In genomic region chr18:2985628-2986027, GRCh38 we compare ENCODE assay signal across 9 cellular contexts. TPM values are rescaled to one million over a fixed set of nuclear protein-coding genes. Genes with fewer than 3 reads are reported as not detected.
DNase-seq lines count a peak whose midpoint lies in the region; ATAC-seq and TF ChIP-seq lines count a peak whose summit lies in the region.
"Had no signal": no experiment of that assay in that cellular context is flagged by ENCODE, and none has a peak within 500 bp of the region (broad histone marks: within the 10 kb centered on the region; RNA-seq: fewer than 3 reads in every experiment).

No MANE protein-coding gene starts in this region.

- no peaks in the 10 kb centered on the region for H3K9me2 ChIP-seq in OCI-LY7 (ENCODE audit: insufficient read depth, low read length)

- POLR2A ChIA-PET in OCI-LY7 (lab: Charles Lee): interaction anchor here (0.6 to 3.8 kb wide), 11 partner anchors 8 to 450 kb away, joined by 3 to 15 read pairs (median 4); no protein-coding TSS in a partner anchor

- H3K4me1 ChIP-seq in BE2C (no peaks in the 10 kb centered on the region), OCI-LY7 (ENCODE audit: insufficient read depth, low read length, poor library complexity, severe bottlenecking) (peaks cover 48% of the 10 kb centered on the region), esophagus squamous epithelium (peaks cover 0 to 40% (median 30%) of the 10 kb centered on the region in 3 donors), stomach (peaks cover 31 to 95% (median 58%) of the 10 kb centered on the region in 4 donors)

- WGBS in esophagus squamous epithelium, 2 donors: 64 to 79% methylated on average over 2 of the region's 2 CpGs
- 59 to 61% (median 60%) methylated on average over 2 of the region's 2 CpGs for WGBS in stomach, 5 donors

- H3K27ac ChIP-seq in OCI-LY7 (ENCODE audit: low read depth, low read length, poor library complexity, severe bottlenecking) (no peak overlapping the region), esophagus squamous epithelium (no peak overlapping the region), stomach (peak overlapping the region in 4 of 5 donors; percentile 50 to 92 (median 75))
- H3K27ac ChIP-seq: epithelial cell of prostate had no signal

- no peaks in the 10 kb centered on the region for H3K27me3 ChIP-seq in BE2C
- H3K27me3 ChIP-seq in esophagus squamous epithelium: no peaks in the 10 kb centered on the region
- no peaks in the 10 kb centered on the region for H3K27me3 ChIP-seq in stomach

- H3K4me2 ChIP-seq in OCI-LY7 (ENCODE audit: low read length): no peak overlapping the region

- TF ChIP-seq CTCF in BE2C (IDR thresholded peaks at IDR 0.05; ENCODE audit: low read depth, low read length): peak; percentile 41
- TF ChIP-seq CTCF in OCI-LY7 (conservative IDR thresholded peaks at IDR 0.05; ENCODE audit: low read length): peak; percentile 94
- TF ChIP-seq CTCF in esophagus squamous epithelium (IDR thresholded peaks at IDR 0.05): peak; percentile 20 to 56 (median 42)
- peak in 5 of 7 experiments; percentile 10 to 53 (median 44) for TF ChIP-seq CTCF in stomach (IDR thresholded peaks at IDR 0.05)

- BruUV-seq in OCI-LY7 (replicated peaks; lab: Mats Ljungman, UMichigan): no TSS peak

- peaks cover 3% of the 10 kb centered on the region; the same call in 1 of the 2 replicates for H4K20me1 ChIP-seq in OCI-LY7 (ENCODE audit: insufficient read depth, low read length)

- H3K36me3 ChIP-seq in BE2C: no peaks in the 10 kb centered on the region
- peaks cover 4% of the 10 kb centered on the region; the same call in 1 of the 2 replicates for H3K36me3 ChIP-seq in OCI-LY7 (ENCODE audit: insufficient read depth, low read length)
- no peaks in the 10 kb centered on the region for H3K36me3 ChIP-seq in esophagus squamous epithelium
- no peaks in the 10 kb centered on the region for H3K36me3 ChIP-seq in stomach

- ATAC-seq in GM18909 (IDR thresholded peaks at IDR 0.05; ENCODE audit: poor library complexity, unreplicated experiment) (peak; percentile 44), GM21360 (IDR thresholded peaks at IDR 0.05; ENCODE audit: unreplicated experiment) (no peak)

- no peak for TF ChIP-seq EP300 in stomach (IDR thresholded peaks at IDR 0.05)

- TF ChIP-seq POLR2A in esophagus squamous epithelium (IDR thresholded peaks at IDR 0.05) (no peak), stomach (IDR thresholded peaks at IDR 0.05) (no peak)

- H2AFZ ChIP-seq in OCI-LY7 (ENCODE audit: low read length): no peak overlapping the region

- H3K79me2 ChIP-seq in OCI-LY7 (ENCODE audit: insufficient read depth, low read depth, low read length): peaks cover 53% of the 10 kb centered on the region; the same call in 1 of the 2 replicates

- no peak for DNase-seq in BE2C
- peak; percentile 71 for DNase-seq in OCI-LY7 (ENCODE audit: low spot score)
- no peak for DNase-seq in esophagus squamous epithelium (lab: John Stamatoyannopoulos, UW)
- DNase-seq in stomach: no peak
- DNase-seq in NCI-H345 treated with DMSO at 0.1 percent for 48 hours (lab: John Stamatoyannopoulos, UW; ENCODE audit: unreplicated experiment): no peak
- DNase-seq in DMS114 treated with DMSO at 0.1 percent for 48 hours (lab: John Stamatoyannopoulos, UW; ENCODE audit: unreplicated experiment): no peak

- H3K9me3 ChIP-seq in BE2C (no peaks in the 10 kb centered on the region), OCI-LY7 (ENCODE audit: low read length) (no peaks in the 10 kb centered on the region), esophagus squamous epithelium (no peaks in the 10 kb centered on the region), stomach (no peaks in the 10 kb centered on the region)

- H3K4me3 ChIP-seq in BE2C (ENCODE audit: low read depth, low read length): no peak overlapping the region
- H3K4me3 ChIP-seq in OCI-LY7 (ENCODE audit: low read depth, low read length, poor library complexity, severe bottlenecking): no peak overlapping the region
- no peak overlapping the region for H3K4me3 ChIP-seq in esophagus squamous epithelium
- H3K4me3 ChIP-seq in stomach: no peak overlapping the region

- CTCF ChIA-PET in OCI-LY7 (lab: Charles Lee; ENCODE audit: unreplicated experiment): interaction anchor here (0.7 to 1.1 kb wide), 5 partner anchors 9 to 260 kb away, joined by 3 to 5 read pairs (median 3); no protein-coding TSS in a partner anchor

- intact Hi-C loops in OCI-LY7 (cut with micrococcal nuclease; ENCODE audit: unreplicated experiment): loop anchor here (1.0 to 2.0 kb wide), 2 partner anchors 53 to 261 kb away; partner anchors contain the start of gene MYL12A
- intact Hi-C loops in esophagus squamous epithelium (cut with DNase I): loop anchor here (10.0 kb wide), 1 partner anchor 51 kb away; no protein-coding TSS in a partner anchor
- intact Hi-C loops in stomach (cut with DNase I; ENCODE audit: low total_unique reads): no loop called here

RNA-seq across cellular contexts. Expression of gene LPIN2, which starts 27.3 kb away (rescaled TPM):
- 3.6 TPM for polyA plus RNA-seq in BE2C (2012; ENCODE audit: insufficient read depth, insufficient read length, low read depth)
- total RNA-seq in OCI-LY7 (2014; rRNA removed; shearing (Covaris generic)): 18.7 and 20.1 TPM in 2 replicates
- total RNA-seq in OCI-LY7 (2022) (16.9 and 18.9 TPM in 2 replicates), esophagus squamous epithelium (10 to 100 TPM in 2 of 4 donors, 1 to 10 TPM in 2; 7.2 to 17.9 (median 12.6) TPM), stomach (10 to 100 TPM in 4 of 5 donors, 1 to 10 TPM in 1; 9.3 to 86.8 (median 13.4) TPM)
- polyA plus RNA-seq in stomach: 10 to 100 TPM in 2 of 3 donors, 1 to 10 TPM in 1; 4.0 to 42.8 (median 12.5) TPM

Comparison
In these comparisons a context has a peak if more than half of its experiments do, and no peak if none do; other contexts are left out.
1. CTCF ChIP-seq: peak in every context shown above with its lines; median percentile 94 in OCI-LY7; 44 in stomach; 42 in esophagus squamous epithelium; 41 in BE2C.
2. H3K27ac ChIP-seq: peak in stomach (4 of 5); none in OCI-LY7 (single experiment) and esophagus squamous epithelium (0 of 4).